Comparison of ENCODE assay signal across 22 cellular contexts in genomic region chr3:133881492-133881891, GRCh38. TPM values are rescaled to one million over a fixed set of nuclear protein-coding genes. Genes with fewer than 3 reads are reported as not detected.
DNase-seq lines count a peak whose midpoint lies in the region; ATAC-seq and TF ChIP-seq lines count a peak whose summit lies in the region.
"Had no signal": no experiment of that assay in that cellular context is flagged by ENCODE, and none has a peak within 500 bp of the region (broad histone marks: within the 10 kb centered on the region; RNA-seq: fewer than 3 reads in every experiment).

No MANE protein-coding gene starts in this region.

- H3K9me3 ChIP-seq in vagina: no peaks in the 10 kb centered on the region
- H3K9me3 ChIP-seq: Caco-2 had no signal

- H3K36me3 ChIP-seq in vagina: no peaks in the 10 kb centered on the region
- H3K36me3 ChIP-seq: BLaER1 had no signal

- DNase-seq in stimulated activated naive CD8-positive, alpha-beta T cell treated with anti-CD3 and anti-CD28 coated beads, Interleukin-15, Interleukin-2, amounts not matched to agents 100 U/mL and 50 U/mL, for 24 hours: no peak
- DNase-seq in activated CD8-positive, alpha-beta T cell treated with anti-CD3 and anti-CD28 coated beads, Interleukin-2, amount 10 ng/mL, durations not matched to agents 7 days and 5 days: no peak
- no peak for DNase-seq in effector memory CD8-positive, alpha-beta T cell
- DNase-seq in vagina (ENCODE audit: extremely low spot score in 2 of 2): peak; percentile 40 to 62
- no peak for DNase-seq in T-helper 9 cell
- DNase-seq in middle frontal gyrus (ENCODE audit: extremely low spot score, low spot score): no peak
- DNase-seq in erythroblast (lab: John Stamatoyannopoulos, UW): no peak
- DNase-seq: CD4-positive, alpha-beta T cell; DMS 273 treated with DMSO at 0.1 percent for 48 hours; DMS79 treated with DMSO at 0.1 percent for 48 hours; KG1; NCI-H1092 treated with DMSO at 0.1 percent for 48 hours; NCI-H1436 treated with DMSO at 0.1 percent for 48 hours; NCI-H2029; NCI-H226; NCI-H510A treated with DMSO at 0.1 percent for 48 hours; NCI-H774; SHP77 treated with DMSO at 0.1 percent for 48 hours had no signal

- H3K27ac ChIP-seq in vagina: no peak overlapping the region
- H3K27ac ChIP-seq: BLaER1, RWPE1 had no signal

- H3K4me1 Mint-ChIP-seq in stimulated activated naive CD8-positive, alpha-beta T cell treated with anti-CD3 and anti-CD28 coated beads, Interleukin-15, Interleukin-2, amounts not matched to agents 100 ng/mL and 50 ng/mL, for 24 hours (ENCODE audit: low read depth): peaks cover 16% of the 10 kb centered on the region
- peaks cover 32% of the 10 kb centered on the region for H3K4me1 Mint-ChIP-seq in activated CD8-positive, alpha-beta T cell treated with anti-CD3 and anti-CD28 coated beads, Interleukin-2, amount 10 ng/mL, durations not matched to agents 7 days and 5 days (ENCODE audit: low read depth)
- peaks cover 22 to 49% of the 10 kb centered on the region in 2 donors for H3K4me1 Mint-ChIP-seq in effector memory CD8-positive, alpha-beta T cell (ENCODE audit: low read depth in 2 of 2)

- H3K4me3 Mint-ChIP-seq in stimulated activated naive CD8-positive, alpha-beta T cell treated with anti-CD3 and anti-CD28 coated beads, Interleukin-15, Interleukin-2, amounts not matched to agents 100 ng/mL and 50 ng/mL, for 24 hours: no peak overlapping the region
- no peak overlapping the region for H3K4me3 Mint-ChIP-seq in activated CD8-positive, alpha-beta T cell treated with anti-CD3 and anti-CD28 coated beads, Interleukin-2, amount 10 ng/mL, durations not matched to agents 7 days and 5 days
- peak overlapping the region; percentile 21 to 60 for H3K4me3 Mint-ChIP-seq in effector memory CD8-positive, alpha-beta T cell
- H3K4me3 Mint-ChIP-seq: CD4-positive, alpha-beta T cell had no signal

- POLR2A ChIA-PET in activated CD8-positive, alpha-beta T cell treated with anti-CD3 and anti-CD28 coated beads, Interleukin-2, amount 10 ng/mL, durations not matched to agents 7 days and 5 days (lab: Charles Lee): no interaction called here

- H3K27me3 ChIP-seq in vagina: no peaks in the 10 kb centered on the region
- H3K27me3 ChIP-seq: BLaER1 had no signal

- no peak for ATAC-seq in stimulated activated naive CD8-positive, alpha-beta T cell treated with anti-CD3 and anti-CD28 coated beads, Interleukin-15, Interleukin-2, amounts not matched to agents 100 U/mL and 50 U/mL, for 24 hours
- peak; percentile 46 for ATAC-seq in activated CD8-positive, alpha-beta T cell treated with anti-CD3 and anti-CD28 coated beads, Interleukin-2, amount 10 ng/mL, durations not matched to agents 7 days and 5 days
- peak; percentile 11 for ATAC-seq in effector memory CD8-positive, alpha-beta T cell (replicated peaks)

- peak overlapping the region; percentile 33 for H3K27ac Mint-ChIP-seq in stimulated activated naive CD8-positive, alpha-beta T cell treated with anti-CD3 and anti-CD28 coated beads, Interleukin-15, Interleukin-2, amounts not matched to agents 100 ng/mL and 50 ng/mL, for 24 hours
- H3K27ac Mint-ChIP-seq in activated CD8-positive, alpha-beta T cell treated with anti-CD3 and anti-CD28 coated beads, Interleukin-2, amount 10 ng/mL, durations not matched to agents 7 days and 5 days: peak overlapping the region; percentile 4
- peak overlapping the region; percentile 26 to 91 for H3K27ac Mint-ChIP-seq in effector memory CD8-positive, alpha-beta T cell
- H3K27ac Mint-ChIP-seq: CD4-positive, alpha-beta T cell had no signal

- peaks cover 13% of the 10 kb centered on the region for H3K9me3 Mint-ChIP-seq in stimulated activated naive CD8-positive, alpha-beta T cell treated with anti-CD3 and anti-CD28 coated beads, Interleukin-15, Interleukin-2, amounts not matched to agents 100 ng/mL and 50 ng/mL, for 24 hours
- H3K9me3 Mint-ChIP-seq in activated CD8-positive, alpha-beta T cell treated with anti-CD3 and anti-CD28 coated beads, Interleukin-2, amount 10 ng/mL, durations not matched to agents 7 days and 5 days (ENCODE audit: insufficient read depth): peaks cover 10% of the 10 kb centered on the region
- peaks cover 0 to 6% of the 10 kb centered on the region in 2 donors for H3K9me3 Mint-ChIP-seq in effector memory CD8-positive, alpha-beta T cell

- TF ChIP-seq POLR2A in vagina (IDR thresholded peaks at IDR 0.05): no peak
- TF ChIP-seq POLR2A in erythroblast (IDR thresholded peaks at IDR 0.05; ENCODE audit: low read length): no peak

- intact Hi-C loops in vagina (cut with DNase I): no loop called here

- H3K4me3 ChIP-seq in vagina: no peak overlapping the region
- H3K4me3 ChIP-seq: BLaER1 had no signal

- H3K4me1 ChIP-seq in vagina: no peaks in the 10 kb centered on the region

- CTCF ChIA-PET in activated CD8-positive, alpha-beta T cell treated with anti-CD3 and anti-CD28 coated beads, Interleukin-2, amount 10 ng/mL, durations not matched to agents 7 days and 5 days (lab: Charles Lee): no interaction called here

- TF ChIP-seq CTCF in vagina (IDR thresholded peaks at IDR 0.05): no peak

- no peaks in the 10 kb centered on the region for H3K36me3 Mint-ChIP-seq in stimulated activated naive CD8-positive, alpha-beta T cell treated with anti-CD3 and anti-CD28 coated beads, Interleukin-15, Interleukin-2, amounts not matched to agents 100 ng/mL and 50 ng/mL, for 24 hours (ENCODE audit: low read depth)
- peaks cover 3% of the 10 kb centered on the region for H3K36me3 Mint-ChIP-seq in activated CD8-positive, alpha-beta T cell treated with anti-CD3 and anti-CD28 coated beads, Interleukin-2, amount 10 ng/mL, durations not matched to agents 7 days and 5 days (ENCODE audit: low read depth)
- peaks cover 8% of the 10 kb centered on the region for H3K36me3 Mint-ChIP-seq in effector memory CD8-positive, alpha-beta T cell (ENCODE audit: insufficient read depth)

- H3K27me3 Mint-ChIP-seq in stimulated activated naive CD8-positive, alpha-beta T cell treated with anti-CD3 and anti-CD28 coated beads, Interleukin-15, Interleukin-2, amounts not matched to agents 100 ng/mL and 50 ng/mL, for 24 hours: no peaks in the 10 kb centered on the region
- peaks cover 16% of the 10 kb centered on the region for H3K27me3 Mint-ChIP-seq in activated CD8-positive, alpha-beta T cell treated with anti-CD3 and anti-CD28 coated beads, Interleukin-2, amount 10 ng/mL, durations not matched to agents 7 days and 5 days (ENCODE audit: low read depth)
- peaks cover 9 to 25% of the 10 kb centered on the region in 2 donors for H3K27me3 Mint-ChIP-seq in effector memory CD8-positive, alpha-beta T cell
- H3K27me3 Mint-ChIP-seq: CD4-positive, alpha-beta T cell had no signal

RNA-seq across cellular contexts. Expression of gene RAB6B, which starts 14.2 kb away (rescaled TPM):
- 1 to 10 TPM in 1 of 2 experiments, under 1 TPM in 1; 0.68 to 1.2 TPM for total RNA-seq in activated CD8-positive, alpha-beta T cell treated with anti-CD3 and anti-CD28 coated beads, Interleukin-2, amount 10 ng/mL, durations not matched to agents 7 days and 5 days
- 3.7 TPM for total RNA-seq in vagina
- total RNA-seq: CD4-positive, alpha-beta T cell had no signal

Comparison
In these comparisons a context has a peak if more than half of its experiments do, and no peak if none do; other contexts are left out.
1. H3K27ac Mint-ChIP-seq: peak in every context shown above with its lines; median percentile 58 in effector memory CD8-positive, alpha-beta T cell; 33 in stimulated activated naive CD8-positive, alpha-beta T cell treated with anti-CD3 and anti-CD28 coated beads, Interleukin-15, Interleukin-2, amounts not matched to agents 100 ng/mL and 50 ng/mL, for 24 hours; 4 in activated CD8-positive, alpha-beta T cell treated with anti-CD3 and anti-CD28 coated beads, Interleukin-2, amount 10 ng/mL, durations not matched to agents 7 days and 5 days.
2. H3K4me3 Mint-ChIP-seq: peak in effector memory CD8-positive, alpha-beta T cell (2 of 2); none in stimulated activated naive CD8-positive, alpha-beta T cell treated with anti-CD3 and anti-CD28 coated beads, Interleukin-15, Interleukin-2, amounts not matched to agents 100 ng/mL and 50 ng/mL, for 24 hours (single experiment) and activated CD8-positive, alpha-beta T cell treated with anti-CD3 and anti-CD28 coated beads, Interleukin-2, amount 10 ng/mL, durations not matched to agents 7 days and 5 days (single experiment).
3. DNase-seq: peak in vagina (2 of 2); none in stimulated activated naive CD8-positive, alpha-beta T cell treated with anti-CD3 and anti-CD28 coated beads, Interleukin-15, Interleukin-2, amounts not matched to agents 100 U/mL and 50 U/mL, for 24 hours (single experiment), activated CD8-positive, alpha-beta T cell treated with anti-CD3 and anti-CD28 coated beads, Interleukin-2, amount 10 ng/mL, durations not matched to agents 7 days and 5 days (single experiment), effector memory CD8-positive, alpha-beta T cell (0 of 3), T-helper 9 cell (single experiment), middle frontal gyrus (single experiment) and erythroblast (0 of 2).